8 cellular contexts compared by ENCODE assay signal in genomic region chr4:153497091-153497531, GRCh38. TPM values are rescaled to one million over a fixed set of nuclear protein-coding genes. Genes with fewer than 3 reads are reported as not detected.
DNase-seq lines count a peak whose midpoint lies in the region; ATAC-seq and TF ChIP-seq lines count a peak whose summit lies in the region.

No MANE protein-coding gene starts in this region.

- no peak for TF ChIP-seq CTCF in CD4-positive, alpha-beta T cell (IDR thresholded peaks at IDR 0.05)
- no peak for TF ChIP-seq CTCF in epithelial cell of proximal tubule (conservative IDR thresholded peaks at IDR 0.05; ENCODE audit: low read depth, low read length)
- no peak for TF ChIP-seq CTCF in A673 (conservative IDR thresholded peaks at IDR 0.05; ENCODE audit: low read depth, low read length)

- H3K9me3 ChIP-seq in CD4-positive, alpha-beta T cell (ENCODE audit: control insufficient read depth, low read length), result no peaks in the 10 kb centered on the region
- H3K9me3 ChIP-seq in A673 (ENCODE audit: low read depth, low read length, poor library complexity, severe bottlenecking), result no peaks in the 10 kb centered on the region

- peak overlapping the region; percentile 84 for H3K4me3 Mint-ChIP-seq in CD4-positive, alpha-beta T cell
- peak overlapping the region; percentile 75 for H3K4me3 Mint-ChIP-seq in activated CD4-positive, alpha-beta T cell treated with anti-CD3 and anti-CD28 coated beads for 36 hours

- peak overlapping the region; percentile 90 for H3K27ac ChIP-seq in CD4-positive, alpha-beta T cell (ENCODE audit: low read depth, low read length)
- no peak overlapping the region for H3K27ac ChIP-seq in A673 (ENCODE audit: low read depth, low read length, poor library complexity, severe bottlenecking)

- H3K27me3 ChIP-seq in CD4-positive, alpha-beta T cell (ENCODE audit: control insufficient read depth, insufficient read depth, low read length), result no peaks in the 10 kb centered on the region
- no peaks in the 10 kb centered on the region for H3K27me3 ChIP-seq in A673 (replicated peaks; ENCODE audit: insufficient read depth, low read depth, low read length, poor library complexity)

- POLR2A ChIA-PET in CD4-positive, alpha-beta T cell (lab: Charles Lee), result interaction anchor here (0.7 to 15.7 kb wide), 12 partner anchors 9 to 77 kb away, joined by 4 to 434 read pairs (median 17); partner anchors contain the start of gene TMEM131L
- POLR2A ChIA-PET in activated CD4-positive, alpha-beta T cell treated with anti-CD3 and anti-CD28 coated beads for 36 hours (lab: Charles Lee), result interaction anchor here (0.7 to 2.8 kb wide), 9 partner anchors 9 to 382 kb away, joined by 3 to 25 read pairs (median 4); partner anchors contain the start of gene TMEM131L
- POLR2A ChIA-PET in A673 (lab: Charles Lee; ENCODE audit: low non-redundant PET), result no interaction called here

- no peaks in the 10 kb centered on the region for H3K36me3 ChIP-seq in A673 (ENCODE audit: insufficient read depth, low read length, poor library complexity, severe bottlenecking)

- intact Hi-C loops in CD4-positive, alpha-beta T cell (cut with DNase I, micrococcal nuclease), result loop anchor here in 1 of 2 experiments (1.0 to 2.0 kb wide), 3 partner anchors 9 to 28 kb away; no protein-coding TSS in a partner anchor
- intact Hi-C loops in activated CD4-positive, alpha-beta T cell treated with anti-CD3 and anti-CD28 coated beads for 36 hours (cut with DNase I, micrococcal nuclease), result loop anchor here (1.0 to 2.0 kb wide), 6 partner anchors 9 to 64 kb away; partner anchors contain the start of gene TMEM131L (in 1 of the 2)
- intact Hi-C loops in A673 (cut with micrococcal nuclease; ENCODE audit: unreplicated experiment), result no loop called here

- H3K4me1 ChIP-seq in A673 (ENCODE audit: insufficient read depth, low read length, poor library complexity, severe bottlenecking), result peaks cover 12% of the 10 kb centered on the region

- H3K4me3 ChIP-seq in epithelial cell of proximal tubule (ENCODE audit: low read depth, low read length), result no peak overlapping the region
- H3K4me3 ChIP-seq in A673 (ENCODE audit: low read depth, low read length, poor library complexity, severe bottlenecking), result no peak overlapping the region

- peaks cover 43% of the 10 kb centered on the region for H3K36me3 Mint-ChIP-seq in CD4-positive, alpha-beta T cell (ENCODE audit: low read depth)
- peaks cover 35% of the 10 kb centered on the region for H3K36me3 Mint-ChIP-seq in activated CD4-positive, alpha-beta T cell treated with anti-CD3 and anti-CD28 coated beads for 36 hours (ENCODE audit: low read depth)

- CTCF ChIA-PET in CD4-positive, alpha-beta T cell (lab: Charles Lee), result interaction anchor here (0.7 to 2.5 kb wide), 10 partner anchors 8 to 77 kb away, joined by 3 to 11 read pairs (median 5); partner anchors contain the start of gene TMEM131L
- CTCF ChIA-PET in activated CD4-positive, alpha-beta T cell treated with anti-CD3 and anti-CD28 coated beads for 36 hours (lab: Charles Lee), result interaction anchor here (0.8 to 3.6 kb wide), 10 partner anchors 8 to 70 kb away, joined by 3 to 16 read pairs (median 4); partner anchors contain the start of gene TMEM131L
- CTCF ChIA-PET in A673 (lab: Charles Lee), result interaction anchor here (0.6 kb wide), 1 partner anchor 225 kb away, joined by 6 read pairs; no protein-coding TSS in a partner anchor

- peaks cover 93% of the 10 kb centered on the region for H3K4me1 Mint-ChIP-seq in CD4-positive, alpha-beta T cell (ENCODE audit: low read depth)
- H3K4me1 Mint-ChIP-seq in activated CD4-positive, alpha-beta T cell treated with anti-CD3 and anti-CD28 coated beads for 36 hours, result peaks cover 90% of the 10 kb centered on the region

- DNase-seq in CD4-positive, alpha-beta T cell, result peak in 7 of 10 experiments; percentile 45 to 60 (median 51)
- peak; percentile 75 for DNase-seq in activated CD4-positive, alpha-beta T cell treated with anti-CD3 and anti-CD28 coated beads for 36 hours
- DNase-seq in epithelial cell of proximal tubule (ENCODE audit: low read depth), result peak; percentile 33
- DNase-seq in stimulated activated naive CD4-positive, alpha-beta T cell (lab: John Stamatoyannopoulos, UW), result peak; percentile 20 to 68 (median 48)
- no peak for DNase-seq in A673 (ENCODE audit: low spot score)
- no peak for DNase-seq in DMS153 (lab: John Stamatoyannopoulos, UW)
- no peak for DNase-seq in left lobe of liver (ENCODE audit: low spot score)

- no peaks in the 10 kb centered on the region for H3K9me3 Mint-ChIP-seq in CD4-positive, alpha-beta T cell
- H3K9me3 Mint-ChIP-seq in activated CD4-positive, alpha-beta T cell treated with anti-CD3 and anti-CD28 coated beads for 36 hours (ENCODE audit: low read depth), result no peaks in the 10 kb centered on the region

- H3K27me3 Mint-ChIP-seq in CD4-positive, alpha-beta T cell, result no peaks in the 10 kb centered on the region
- no peaks in the 10 kb centered on the region for H3K27me3 Mint-ChIP-seq in activated CD4-positive, alpha-beta T cell treated with anti-CD3 and anti-CD28 coated beads for 36 hours

- H3K27ac Mint-ChIP-seq in CD4-positive, alpha-beta T cell, result peak overlapping the region; percentile 92
- H3K27ac Mint-ChIP-seq in activated CD4-positive, alpha-beta T cell treated with anti-CD3 and anti-CD28 coated beads for 36 hours, result peak overlapping the region; percentile 99

- peak; percentile 81 for ATAC-seq in CD4-positive, alpha-beta T cell (ENCODE audit: poor library complexity)
- ATAC-seq in GM21786 (IDR thresholded peaks at IDR 0.05; ENCODE audit: unreplicated experiment) (peak; percentile 47), left lobe of liver (no peak)
- ATAC-seq in activated CD4-positive, alpha-beta T cell treated with anti-CD3 and anti-CD28 coated beads for 36 hours, result peak; percentile 83

- no TSS peak for BruUV-seq in A673 (replicated peaks; lab: Mats Ljungman, UMichigan)

RNA-seq across cellular contexts. Expression of gene TMEM131L, which starts 31.0 kb away (rescaled TPM):
- 100 to 1,000 TPM; 101 to 106 TPM for total RNA-seq in CD4-positive, alpha-beta T cell
- 10 to 100 TPM; 45.8 to 45.9 TPM for total RNA-seq in activated CD4-positive, alpha-beta T cell treated with anti-CD3 and anti-CD28 coated beads for 36 hours
- 4.5 and 8.0 TPM in 2 replicates for total RNA-seq in epithelial cell of proximal tubule
- total RNA-seq in A673 (2021), result 17.0 and 18.4 TPM in 2 replicates
- total RNA-seq in left lobe of liver, result 14.0 TPM

Comparison
In these comparisons a context has a peak if more than half of its experiments do, and no peak if none do; other contexts are left out.
1. DNase-seq: peak in CD4-positive, alpha-beta T cell (7 of 10), activated CD4-positive, alpha-beta T cell treated with anti-CD3 and anti-CD28 coated beads for 36 hours (single experiment), epithelial cell of proximal tubule (single experiment) and stimulated activated naive CD4-positive, alpha-beta T cell (6 of 6); none in A673 (single experiment), DMS153 (single experiment) and left lobe of liver (single experiment).